Comparison of ENCODE assay signal across 8 cellular contexts in the genomic region with DNA sequence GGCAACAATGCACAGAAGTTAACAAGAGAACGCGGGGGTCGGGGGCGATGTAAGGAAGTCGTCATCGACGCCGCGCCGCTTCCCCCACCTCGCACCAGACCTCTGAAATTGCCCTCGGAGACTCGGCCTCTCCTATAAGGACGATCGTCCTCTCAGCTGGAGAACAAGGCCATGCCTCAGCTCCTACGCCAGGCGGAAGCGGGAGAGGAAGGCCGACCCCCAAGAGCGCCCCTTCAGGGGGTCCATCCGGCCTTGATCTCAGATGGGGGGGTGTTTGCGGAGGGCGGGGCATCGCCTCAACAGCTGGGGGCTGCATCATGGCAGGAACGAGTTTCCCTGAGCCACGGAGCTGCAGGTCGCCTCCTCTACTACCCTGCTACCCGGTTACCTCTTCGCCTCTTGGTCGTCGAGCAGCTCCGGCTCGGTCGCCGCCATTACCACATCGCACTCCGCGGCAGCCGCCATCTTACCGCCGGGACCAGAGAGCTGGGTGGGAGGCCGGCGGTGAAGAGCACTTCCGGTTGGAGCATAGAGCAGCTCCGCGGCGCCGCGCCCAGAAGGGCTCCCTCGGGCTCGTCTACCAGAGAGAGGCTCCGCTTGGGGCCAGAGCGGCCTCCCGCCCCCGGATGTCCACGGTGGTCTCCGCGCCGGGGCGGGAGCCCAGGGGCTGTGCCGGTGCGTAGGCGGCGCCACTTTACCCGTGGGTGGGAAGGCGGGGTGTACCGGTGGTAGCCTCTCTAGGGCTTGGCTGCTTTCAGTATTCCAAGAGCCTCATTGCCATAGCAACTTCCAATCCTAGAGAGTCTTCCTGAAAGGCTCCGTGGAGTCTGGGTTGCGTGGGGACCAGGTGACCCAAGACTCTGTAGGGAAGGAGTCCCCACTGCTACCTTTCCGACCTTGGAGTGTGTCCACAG. TPM values are rescaled to one million over a fixed set of nuclear protein-coding genes. Genes with fewer than 3 reads are reported as not detected.
DNase-seq lines count a peak whose midpoint lies in the region; ATAC-seq and TF ChIP-seq lines count a peak whose summit lies in the region.

A gene with protein sequence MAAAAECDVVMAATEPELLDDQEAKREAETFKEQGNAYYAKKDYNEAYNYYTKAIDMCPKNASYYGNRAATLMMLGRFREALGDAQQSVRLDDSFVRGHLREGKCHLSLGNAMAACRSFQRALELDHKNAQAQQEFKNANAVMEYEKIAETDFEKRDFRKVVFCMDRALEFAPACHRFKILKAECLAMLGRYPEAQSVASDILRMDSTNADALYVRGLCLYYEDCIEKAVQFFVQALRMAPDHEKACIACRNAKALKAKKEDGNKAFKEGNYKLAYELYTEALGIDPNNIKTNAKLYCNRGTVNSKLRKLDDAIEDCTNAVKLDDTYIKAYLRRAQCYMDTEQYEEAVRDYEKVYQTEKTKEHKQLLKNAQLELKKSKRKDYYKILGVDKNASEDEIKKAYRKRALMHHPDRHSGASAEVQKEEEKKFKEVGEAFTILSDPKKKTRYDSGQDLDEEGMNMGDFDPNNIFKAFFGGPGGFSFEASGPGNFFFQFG (minus strand): TSS at position 488 of the 914 bp plus-strand sequence. CDS start 23 bp downstream, at position 465.

- DNase-seq in Ammon's horn (ENCODE audit: low spot score) (peak; percentile 95), NCI-H510A treated with DMSO at 0.1 percent for 48 hours (lab: John Stamatoyannopoulos, UW) (peak; percentile 84), left colon (peak; percentile 92 to 93)
- DNase-seq in activated CD4-positive, alpha-beta T cell treated with anti-CD3 and anti-CD28 coated beads for 4 hours, result peak; percentile 86 to 90
- DNase-seq in stimulated activated CD4-positive, alpha-beta T cell treated with anti-CD3 and anti-CD28 coated beads, Interleukin-1b, Interleukin-23, amount 100 ng/mL, for 4 hours (ENCODE audit: low read depth in 2 of 2), result peak; percentile 81 to 83

- peak within 1 kb of the TSS; percentile 97 for H3K27ac ChIP-seq in cingulate gyrus (ENCODE audit: low read depth, low read length)

- ATAC-seq in HG03439 (IDR thresholded peaks at IDR 0.05; ENCODE audit: unreplicated experiment) (peak; percentile 72), left colon (peak; percentile 89)

- TF ChIP-seq POLR2A in GM19193 (IDR thresholded peaks at IDR 0.05; ENCODE audit: extremely low read depth, insufficient read depth, insufficient read length), result peak; percentile 93

- intact Hi-C loops in left colon (cut with DNase I, micrococcal nuclease), result no loop called here

RNA-seq across cellular contexts. Expression of the gene that starts here (rescaled TPM):
- total RNA-seq in left colon, result 10 to 100 TPM; 76.5 to 84.6 TPM

Comparison
In these comparisons a context has a peak if more than half of its experiments do, and no peak if none do; other contexts are left out.
1. Peak in every context shown above with its lines: DNase-seq, ATAC-seq and H3K27ac ChIP-seq.